In genomic region chr1:831522-831921, GRCh38 we compare ENCODE assay signal across 20 cellular contexts.
DNase-seq lines count a peak whose midpoint lies in the region; ATAC-seq, FAIRE-seq and TF ChIP-seq lines count a peak whose summit lies in the region.
"Had no signal": no experiment of that assay in that cellular context is flagged by ENCODE, and none has a peak within 500 bp of the region (broad histone marks: within the 10 kb centered on the region; RNA-seq: fewer than 3 reads in every experiment).

No MANE protein-coding gene starts in this region.

- 72% methylated on average over 8 of the region's 8 CpGs for WGBS in right lobe of liver (ENCODE audit: insufficient coverage, low coverage, low lambda C conversion rate, missing lambda C conversion rate)
- 96% methylated on average over 8 of the region's 8 CpGs for WGBS in HepG2 (ENCODE audit: low lambda C conversion rate)

- DNase-seq in right lobe of liver (no peak), HepG2 (ENCODE audit: low spot score) (no peak), amniotic epithelial cell (ENCODE audit: low read depth) (peak; percentile 22), nephron progenitor cell (no peak), NCI-H345 treated with DMSO at 0.1 percent for 48 hours (lab: John Stamatoyannopoulos, UW; ENCODE audit: unreplicated experiment) (no peak)
- DNase-seq in stimulated activated naive CD4-positive, alpha-beta T cell treated with Interleukin-2 at 50 U/mL for 16 hours (lab: John Stamatoyannopoulos, UW): no peak
- DNase-seq: BE2C, EL, GF-D8, NCI-H1105, NCI-H146, NCI-H2029 treated with DMSO at 0.1 percent for 48 hours, NCI-H2171, NCI-H345, NCI-H524 treated with DMSO at 0.1 percent for 48 hours, NCI-H82, Peyer's patch had no signal

- H3K9me3 ChIP-seq in right lobe of liver: no peaks in the 10 kb centered on the region
- no peaks in the 10 kb centered on the region for H3K9me3 ChIP-seq in HepG2 (ENCODE audit: low read length)
- H3K9me3 ChIP-seq: BE2C, Peyer's patch had no signal

- H3K4me1 ChIP-seq in right lobe of liver (peaks cover 0 to 25% (median 4%) of the 10 kb centered on the region in 4 donors), HepG2 (ENCODE audit: insufficient read depth, low read length) (peaks cover 30% of the 10 kb centered on the region)
- H3K4me1 ChIP-seq: BE2C, Peyer's patch had no signal

- H3K27me3 Mint-ChIP-seq in nephron progenitor cell (ENCODE audit: low read depth, poor library complexity): peaks cover 4% of the 10 kb centered on the region

- no peak for FAIRE-seq in HepG2 (lab: Jason Lieb, UNC)

- no peaks in the 10 kb centered on the region for H3K9me3 Mint-ChIP-seq in nephron progenitor cell

- TF ChIP-seq CTCF in right lobe of liver (IDR thresholded peaks at IDR 0.05) (no peak), HepG2 (CRISPR knock-in tag; IDR thresholded peaks at IDR 0.05) (no peak), nephron progenitor cell (IDR thresholded peaks at IDR 0.05) (no peak)

- H3K36me3 ChIP-seq in right lobe of liver (peaks cover 0 to 2% (median 0%) of the 10 kb centered on the region in 4 donors), HepG2 (replicated peaks in 1 of 2; ENCODE audit: control insufficient read depth in 1 of 2, insufficient read depth in 2 of 2, low read length in 2 of 2) (peaks cover 1 to 3% of the 10 kb centered on the region in 2 experiments; a peak in 2 of 5 replicates)
- H3K36me3 ChIP-seq: BE2C, Peyer's patch had no signal

- ATAC-seq in right lobe of liver: no peak
- no peak for ATAC-seq in HepG2
- no peak for ATAC-seq in HG02759 (IDR thresholded peaks at IDR 0.05; ENCODE audit: unreplicated experiment)

- intact Hi-C loops in right lobe of liver (cut with DNase I): no loop called here
- intact Hi-C loops in HepG2 (cut with micrococcal nuclease; ENCODE audit: unreplicated experiment): no loop called here

- peaks cover 13% of the 10 kb centered on the region for H3K36me3 Mint-ChIP-seq in nephron progenitor cell (ENCODE audit: low read depth)

- peak overlapping the region; percentile 88 for H3K27ac Mint-ChIP-seq in nephron progenitor cell

- no peaks in the 10 kb centered on the region for H4K20me1 ChIP-seq in HepG2 (ENCODE audit: insufficient read depth, low read length)

- H3K4me2 ChIP-seq in HepG2 (ENCODE audit: low read depth, low read length): no peak overlapping the region
- H3K4me2 ChIP-seq: KMS-11 had no signal

- in situ Hi-C loops in HepG2 (cut with HindIII; ENCODE audit: extremely low pct_ligation_motif_present, low pct_unique_long_range_greater_than_20kb): no loop called here

- BruUV-seq in HepG2 (replicated peaks; lab: Mats Ljungman, UMichigan): no TSS peak

- H3K27me3 ChIP-seq in right lobe of liver (no peaks in the 10 kb centered on the region), HepG2 (ENCODE audit: control insufficient read depth in 1 of 2, insufficient read depth in 2 of 2, low read length in 2 of 2) (no peaks in the 10 kb centered on the region)
- H3K27me3 ChIP-seq: BE2C, Peyer's patch had no signal

- no peak overlapping the region for H3K9ac ChIP-seq in HepG2 (ENCODE audit: insufficient read depth, low read depth, low read length)
- H3K9ac ChIP-seq: KMS-11 had no signal

- no peak for TF ChIP-seq RAD21 in HepG2 (CRISPR knock-in tag; IDR thresholded peaks at IDR 0.05)

- H3K4me1 Mint-ChIP-seq in nephron progenitor cell: peaks cover 34% of the 10 kb centered on the region

- POLR2A ChIA-PET in HepG2 (lab: Yijun Ruan, JAX): no interaction called here

- H3K27ac ChIP-seq in right lobe of liver: peak overlapping the region in 2 of 3 donors; percentile 44 to 54
- H3K27ac ChIP-seq in HepG2 (ENCODE audit: extremely low read length, insufficient read depth, low read length): no peak overlapping the region
- H3K27ac ChIP-seq: HL-60, KMS-11, Peyer's patch had no signal

- H3K4me3 ChIP-seq in right lobe of liver (no peak overlapping the region), HepG2 (replicated peaks in 1 of 3; ENCODE audit: insufficient read depth in 1 of 3, low read depth in 2 of 3, low read length in 3 of 3) (no peak overlapping the region)
- H3K4me3 ChIP-seq: Peyer's patch had no signal

- TF ChIP-seq POLR2A in right lobe of liver (IDR thresholded peaks at IDR 0.05): no peak
- TF ChIP-seq POLR2A in HepG2 (IDR thresholded peaks at IDR 0.05; ENCODE audit: insufficient read depth in 1 of 2, low read depth in 2 of 2, low read length in 2 of 2): no peak

- H3K79me2 ChIP-seq in HepG2 (ENCODE audit: insufficient read depth, low read length): peaks cover 9% of the 10 kb centered on the region

- TF ChIP-seq EP300 in HepG2 (IDR thresholded peaks at IDR 0.05; ENCODE audit: low read depth in 2 of 2, low read length in 2 of 2) (no peak), HepG2 (CRISPR knock-in tag; IDR thresholded peaks at IDR 0.05; ENCODE audit: borderline replicate concordance) (no peak)

- no peak overlapping the region for H3K4me3 Mint-ChIP-seq in nephron progenitor cell

- CTCF ChIA-PET in HepG2 (lab: Yijun Ruan, JAX; ENCODE audit: low intra/inter-chr PET ratio, low total read pairs): no interaction called here

- H2AFZ ChIP-seq in HepG2 (ENCODE audit: low read length): no peak overlapping the region

TF ChIP-seq in HepG2, 621 proteins besides CTCF, POLR2A, EP300 and RAD21:
- TF ChIP-seq ZSCAN5A (CRISPR knock-in tag; IDR thresholded peaks at IDR 0.05; ENCODE audit: borderline replicate concordance): no peak
- no peak for TF ChIP-seq ZNF207 (IDR thresholded peaks at IDR 0.05; ENCODE audit: borderline replicate concordance)
- TF ChIP-seq ZNF274 (CRISPR knock-in tag; IDR thresholded peaks at IDR 0.05): no peak
- TF ChIP-seq ZNF841 (CRISPR knock-in tag; IDR thresholded peaks at IDR 0.05; ENCODE audit: borderline replicate concordance): no peak
- TF ChIP-seq GLI4 (CRISPR knock-in tag; IDR thresholded peaks at IDR 0.05; ENCODE audit: borderline replicate concordance): no peak
- no peak for TF ChIP-seq ZNF629 (CRISPR knock-in tag; conservative IDR thresholded peaks at IDR 0.05)
- TF ChIP-seq KDM3A (CRISPR knock-in tag; IDR thresholded peaks at IDR 0.05; ENCODE audit: low read depth): no peak
- TF ChIP-seq, protein P1, sequence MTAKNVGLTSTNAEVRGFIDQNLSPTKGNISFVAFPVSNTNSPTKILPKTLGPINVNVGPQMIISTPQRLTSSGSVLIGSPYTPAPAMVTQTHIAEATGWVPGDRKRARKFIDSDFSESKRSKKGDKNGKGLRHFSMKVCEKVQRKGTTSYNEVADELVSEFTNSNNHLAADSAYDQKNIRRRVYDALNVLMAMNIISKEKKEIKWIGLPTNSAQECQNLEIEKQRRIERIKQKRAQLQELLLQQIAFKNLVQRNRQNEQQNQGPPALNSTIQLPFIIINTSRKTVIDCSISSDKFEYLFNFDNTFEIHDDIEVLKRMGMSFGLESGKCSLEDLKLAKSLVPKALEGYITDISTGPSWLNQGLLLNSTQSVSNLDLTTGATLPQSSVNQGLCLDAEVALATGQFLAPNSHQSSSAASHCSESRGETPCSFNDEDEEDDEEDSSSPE (CRISPR knock-in tag; IDR thresholded peaks at IDR 0.05): no peak
- no peak for TF ChIP-seq MLLT10 (CRISPR knock-in tag; IDR thresholded peaks at IDR 0.05)
- no peak for TF ChIP-seq KDM2A (CRISPR knock-in tag; IDR thresholded peaks at IDR 0.05; ENCODE audit: borderline replicate concordance, low read depth)
- TF ChIP-seq SRSF4 (IDR thresholded peaks at IDR 0.05; ENCODE audit: low read depth, low read length, poor library complexity, severe bottlenecking): no peak
